13 cellular contexts compared by ENCODE assay signal in genomic region chr10:100516847-100517246, GRCh38. TPM values are rescaled to one million over a fixed set of nuclear protein-coding genes. Genes with fewer than 3 reads are reported as not detected.
DNase-seq lines count a peak whose midpoint lies in the region; ATAC-seq and TF ChIP-seq lines count a peak whose summit lies in the region.
"Had no signal": no experiment of that assay in that cellular context is flagged by ENCODE, and none has a peak within 500 bp of the region (broad histone marks: within the 10 kb centered on the region; RNA-seq: fewer than 3 reads in every experiment).

No MANE protein-coding gene starts in this region.

- DNase-seq in EL (peak; percentile 11), astrocyte of the spinal cord (ENCODE audit: low read depth, low spot score) (no peak), myocyte (ENCODE audit: low read depth) (peak; percentile 97), NOMO-1 (lab: John Stamatoyannopoulos, UW; ENCODE audit: unreplicated experiment in 2 of 2) (no peak), foreskin melanocyte (no peak), immature natural killer cell (no peak)
- DNase-seq: activated naive CD4-positive, alpha-beta T cell treated with anti-CD3 and anti-CD28 coated beads, Interleukin-2, amount 50 U/mL, for 16 hours; NCI-H1436 treated with DMSO at 0.1 percent for 48 hours; stimulated activated CD4-positive, alpha-beta T cell treated with anti-CD3 and anti-CD28 coated beads, Interleukin-1b, Interleukin-23, amount 100 ng/mL, for 48 hours had no signal

- H4K20me1 ChIP-seq in KMS-11 (ENCODE audit: insufficient read depth), result no peaks in the 10 kb centered on the region

- no peaks in the 10 kb centered on the region for H3K79me2 ChIP-seq in KMS-11 (ENCODE audit: insufficient read depth, low read depth)

- H3K4me1 ChIP-seq in KMS-11 (ENCODE audit: low read depth, poor library complexity, severe bottlenecking), result peaks cover 54% of the 10 kb centered on the region

- H2AFZ ChIP-seq in KMS-11 (ENCODE audit: low read depth), result no peak overlapping the region

- H3K27ac Mint-ChIP-seq in immature natural killer cell, result no peak overlapping the region
- H3K27ac Mint-ChIP-seq: nephron had no signal

- H3K9ac ChIP-seq in KMS-11, result no peak overlapping the region

- no peak overlapping the region for H3K4me3 ChIP-seq in KMS-11 (IDR thresholded peaks at IDR 0.05; ENCODE audit: insufficient read depth, low read depth, low read length)
- no peak overlapping the region for H3K4me3 ChIP-seq in astrocyte of the spinal cord (ENCODE audit: low read depth, low read length)

- H3K4me1 Mint-ChIP-seq in immature natural killer cell, result peaks cover 13 to 22% of the 10 kb centered on the region in 2 donors

- no peaks in the 10 kb centered on the region for H3K27me3 ChIP-seq in KMS-11 (ENCODE audit: insufficient read depth, low read depth)

- no peaks in the 10 kb centered on the region for H3K9me3 Mint-ChIP-seq in immature natural killer cell
- H3K9me3 Mint-ChIP-seq: nephron had no signal

- peaks cover 0 to 6% (median 0%) of the 10 kb centered on the region in 3 donors for H3K27me3 Mint-ChIP-seq in immature natural killer cell (ENCODE audit: low read depth in 3 of 3)

- in situ Hi-C loops in astrocyte of the spinal cord (cut with HindIII; ENCODE audit: low sequenced_read_pairs), result no loop called here

- peak overlapping the region; percentile 39; the same call in 1 of the 2 replicates for H3K27ac ChIP-seq in KMS-11

- no peak for ATAC-seq in HG02884 (IDR thresholded peaks at IDR 0.05; ENCODE audit: unreplicated experiment)

- no peak overlapping the region for H3K4me3 Mint-ChIP-seq in immature natural killer cell
- H3K4me3 Mint-ChIP-seq: nephron had no signal

- H3K36me3 Mint-ChIP-seq in immature natural killer cell, result peaks cover 10 to 34% (median 20%) of the 10 kb centered on the region in 3 donors

- TF ChIP-seq CTCF in KMS-11 (conservative IDR thresholded peaks at IDR 0.05; ENCODE audit: low read depth, low read length), result peak; percentile 70
- peak; percentile 37 for TF ChIP-seq CTCF in astrocyte of the spinal cord (IDR thresholded peaks at IDR 0.05; ENCODE audit: low read depth, low read length)

- no peaks in the 10 kb centered on the region for H3K36me3 ChIP-seq in KMS-11 (ENCODE audit: insufficient read depth)

- H3K4me2 ChIP-seq in KMS-11, result peak overlapping the region; percentile 39

RNA-seq across cellular contexts. Expression of gene SEC31B, which starts 2.8 kb away (rescaled TPM):
- total RNA-seq in myocyte, result 4.9 and 6.9 TPM in 2 replicates
- 7.2 TPM for polyA plus RNA-seq in myocyte (2012)
- polyA plus RNA-seq in immature natural killer cell, result under 1 TPM in 2 of 3 donors, not detected in 1; 0.18 to 0.57 TPM

RNA-seq across cellular contexts. Expression of gene NDUFB8, which starts 12.8 kb away (rescaled TPM):
- total RNA-seq in myocyte, result 145 and 161 TPM in 2 replicates
- polyA plus RNA-seq in myocyte (2012), result 215 TPM
- 100 to 1,000 TPM; 419 to 713 (median 668) TPM for polyA plus RNA-seq in immature natural killer cell

RNA-seq across cellular contexts. Expression of gene HIF1AN, which starts 18.9 kb away (rescaled TPM):
- 20.9 and 23.9 TPM in 2 replicates for total RNA-seq in myocyte
- polyA plus RNA-seq in myocyte (2012), result 52.4 TPM
- 10 to 100 TPM; 26.0 to 41.2 (median 33.3) TPM for polyA plus RNA-seq in immature natural killer cell

RNA-seq across cellular contexts. Expression of gene WNT8B, which starts 54.0 kb away (rescaled TPM):
- not detected in 2 replicates for total RNA-seq in myocyte
- not detected for polyA plus RNA-seq in myocyte (2012)
- not detected for polyA plus RNA-seq in immature natural killer cell
- total RNA-seq: Daoy had no signal

Comparison
In these comparisons a context has a peak if more than half of its experiments do, and no peak if none do; other contexts are left out.
1. DNase-seq: peak in EL (single experiment) and myocyte (single experiment); none in astrocyte of the spinal cord (single experiment), NOMO-1 (0 of 2), foreskin melanocyte (single experiment) and immature natural killer cell (0 of 3).